ENCODE assay signal across 1 cellular context in genomic region chr17:50146230-50146926, GRCh38.
TF ChIP-seq lines count a peak whose summit lies in the region.

No MANE protein-coding gene starts in this region.

TF ChIP-seq in endothelial cell of umbilical vein, 7 proteins besides CTCF, POLR2A, EP300 and RAD21:
- no peak for TF ChIP-seq JUN (IDR thresholded peaks at IDR 0.05; ENCODE audit: borderline replicate concordance, insufficient read depth, insufficient read length, low read depth)
- no peak for TF ChIP-seq POLR2AphosphoS5 (IDR thresholded peaks at IDR 0.05; ENCODE audit: insufficient read depth, low read depth, low read length)
- TF ChIP-seq MYC (IDR thresholded peaks at IDR 0.05; ENCODE audit: low read depth, low read length) = no peak
- TF ChIP-seq MAX (IDR thresholded peaks at IDR 0.05; ENCODE audit: insufficient read depth, insufficient read length) = no peak
- TF ChIP-seq FOS (IDR thresholded peaks at IDR 0.05; ENCODE audit: borderline replicate concordance, insufficient read depth, low read length) = no peak
- no peak for TF ChIP-seq EZH2 (IDR thresholded peaks at IDR 0.05; ENCODE audit: borderline replicate concordance, low read depth, low read length, severe bottlenecking)
- no peak for TF ChIP-seq GATA2 (IDR thresholded peaks at IDR 0.05; ENCODE audit: insufficient read depth, insufficient read length, low read depth, low read length)
